1 cellular context compared by ENCODE assay signal in genomic region chr4:83490876-83491450, GRCh38.
TF ChIP-seq lines count a peak whose summit lies in the region.

No MANE protein-coding gene starts in this region.

TF ChIP-seq in GM23338, 12 proteins besides CTCF, POLR2A, EP300 and RAD21 (continued from another document):
- no peak for TF ChIP-seq ZNF462 (CRISPR knock-in tag; IDR thresholded peaks at IDR 0.05)
- TF ChIP-seq NANOG (IDR thresholded peaks at IDR 0.05; ENCODE audit: borderline replicate concordance): no peak
- TF ChIP-seq CREB1 (CRISPR knock-in tag; IDR thresholded peaks at IDR 0.05; ENCODE audit: low read depth): no peak
- TF ChIP-seq REST (IDR thresholded peaks at IDR 0.05; ENCODE audit: unreplicated experiment): no peak
TF ChIP-seq in GM23338: peak in this region for 0.
